12 cellular contexts compared by ENCODE assay signal in the genomic region with DNA sequence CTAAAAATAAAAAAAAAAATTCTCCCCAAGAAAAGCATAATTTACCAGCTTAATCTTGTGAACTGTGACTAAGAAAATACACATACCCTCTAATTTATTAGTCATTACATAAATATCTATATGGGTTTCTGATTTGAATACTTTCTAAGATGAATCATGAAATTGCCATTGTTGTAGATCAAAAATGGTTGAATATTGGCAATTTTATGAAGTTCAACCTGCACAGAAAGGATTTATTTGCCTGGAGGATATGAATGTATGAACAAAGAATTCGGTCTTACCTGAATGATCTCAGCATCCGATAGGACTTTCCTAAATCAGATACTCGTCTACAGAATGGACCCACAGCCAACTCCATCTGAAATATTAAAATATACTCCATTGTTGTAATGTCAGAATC.
"Had no signal": no experiment of that assay in that cellular context is flagged by ENCODE, and none has a peak within 500 bp of the region (broad histone marks: within the 10 kb centered on the region; RNA-seq: fewer than 3 reads in every experiment).

No MANE protein-coding gene starts in this region.

- H3K27ac ChIP-seq: esophagus squamous epithelium, gastroesophageal sphincter, pancreas, thyroid gland had no signal

- ATAC-seq: activated T-helper 17 cell treated with anti-CD3 and anti-CD28 coated beads, Interleukin-2, amount 50 U/mL, for 72 hours; gastroesophageal sphincter; pancreas had no signal

- DNase-seq: activated B cell treated with CpG ODN at 0.5 μM for 24 hours; activated CD4-positive, alpha-beta T cell treated with anti-CD3 and anti-CD28 coated beads, Interleukin-2, amount 10 ng/mL, durations not matched to agents 24 days and 14 days; amniotic stem cell; dorsolateral prefrontal cortex; esophagus squamous epithelium; pancreas; retina; stimulated activated CD4-positive, alpha-beta T cell treated with anti-CD3 and anti-CD28 coated beads, Interleukin-15, amount 100 ng/mL, for 24 hours; stimulated activated CD4-positive, alpha-beta T cell treated with anti-CD3 and anti-CD28 coated beads, Interleukin-4, amount 100 ng/mL, for 24 hours; thyroid gland had no signal

- H3K4me1 ChIP-seq: esophagus squamous epithelium, gastroesophageal sphincter, pancreas had no signal

- H3K9me3 ChIP-seq: esophagus squamous epithelium, gastroesophageal sphincter, pancreas, thyroid gland had no signal

- H3K4me3 ChIP-seq: dorsolateral prefrontal cortex, esophagus squamous epithelium, gastroesophageal sphincter, pancreas, thyroid gland had no signal

- H3K27me3 ChIP-seq: dorsolateral prefrontal cortex, esophagus squamous epithelium, gastroesophageal sphincter, pancreas, thyroid gland had no signal
